1 cellular context compared by ENCODE assay signal in genomic region chr1:23566304-23566703, GRCh38.
TF ChIP-seq lines count a peak whose summit lies in the region.

No MANE protein-coding gene starts in this region.

TF ChIP-seq in endothelial cell of umbilical vein, 7 proteins besides CTCF, POLR2A, EP300 and RAD21:
- TF ChIP-seq MAX (IDR thresholded peaks at IDR 0.05; ENCODE audit: insufficient read depth, insufficient read length): no peak
- TF ChIP-seq MYC (IDR thresholded peaks at IDR 0.05; ENCODE audit: low read depth, low read length): no peak
- no peak for TF ChIP-seq GATA2 (IDR thresholded peaks at IDR 0.05; ENCODE audit: insufficient read depth, insufficient read length, low read depth, low read length)
- no peak for TF ChIP-seq POLR2AphosphoS5 (IDR thresholded peaks at IDR 0.05; ENCODE audit: insufficient read depth, low read depth, low read length)
- no peak for TF ChIP-seq EZH2 (IDR thresholded peaks at IDR 0.05; ENCODE audit: borderline replicate concordance, low read depth, low read length, severe bottlenecking)
- no peak for TF ChIP-seq FOS (IDR thresholded peaks at IDR 0.05; ENCODE audit: borderline replicate concordance, insufficient read depth, low read length)
- no peak for TF ChIP-seq JUN (IDR thresholded peaks at IDR 0.05; ENCODE audit: borderline replicate concordance, insufficient read depth, insufficient read length, low read depth)
TF ChIP-seq in endothelial cell of umbilical vein: peak in this region for 0.
